In the genomic region with DNA sequence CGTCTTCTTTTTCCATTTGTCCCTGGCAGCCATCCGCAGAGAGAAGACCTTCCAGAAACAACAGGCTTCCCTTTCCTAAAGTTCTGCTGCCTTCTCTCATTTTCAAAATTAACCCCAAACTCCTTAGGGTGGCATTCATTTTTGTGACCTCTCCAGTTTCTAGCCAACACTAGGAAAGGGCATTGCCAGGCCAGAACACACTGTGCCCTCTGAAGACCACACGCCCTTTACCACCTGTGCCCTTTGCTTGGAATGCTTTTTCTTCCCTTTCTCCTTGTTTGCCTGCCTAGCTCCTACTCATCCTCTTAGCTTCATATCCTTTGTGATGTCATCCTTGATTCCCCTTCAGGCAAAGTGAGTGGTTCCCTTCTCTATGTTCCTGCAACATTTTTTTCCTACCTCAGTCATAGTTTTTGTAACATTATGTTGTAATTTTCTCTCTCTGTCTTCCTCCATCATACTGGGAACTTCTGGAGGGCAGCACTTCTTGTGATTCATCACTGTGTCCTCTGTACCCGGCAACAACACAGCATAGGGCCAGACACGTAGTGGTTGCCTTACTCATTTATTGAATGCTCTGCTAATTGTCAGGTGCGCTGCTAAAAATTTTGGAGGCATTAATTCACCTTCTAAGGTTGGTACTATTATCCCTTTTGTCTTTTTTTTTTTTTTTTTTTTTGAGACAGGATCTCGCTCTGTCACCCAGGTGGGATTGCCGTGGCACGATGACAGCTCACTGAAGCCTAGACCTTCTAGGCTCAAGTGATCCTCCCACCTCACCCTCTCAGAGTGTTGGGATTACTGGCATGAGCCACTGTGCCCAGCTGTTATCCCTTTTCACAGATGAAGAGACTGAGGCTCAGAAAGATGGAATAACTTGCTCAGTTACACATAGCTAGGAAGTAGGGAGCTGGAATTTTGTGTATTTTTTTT, we compare ENCODE assay signal across 6 cellular contexts. TPM values are rescaled to one million over a fixed set of nuclear protein-coding genes. Genes with fewer than 3 reads are reported as not detected.
A peak's percentile ranks its signal among the peaks of the same experiment; 100 is the strongest.
DNase-seq lines count a peak whose midpoint lies in the region; ATAC-seq and TF ChIP-seq lines count a peak whose summit lies in the region.

No MANE protein-coding gene starts in this region.

- no peaks in the 10 kb centered on the region for H4K20me1 ChIP-seq in mammary epithelial cell (ENCODE audit: insufficient read depth, low read length)

- ATAC-seq in GM19463 (IDR thresholded peaks at IDR 0.05; ENCODE audit: unreplicated experiment) (no peak), HG03139 (IDR thresholded peaks at IDR 0.05; ENCODE audit: unreplicated experiment) (no peak), GM21723 (IDR thresholded peaks at IDR 0.05; ENCODE audit: unreplicated experiment) (no peak)

- in situ Hi-C loops in mammary epithelial cell (cut with MboI; ENCODE audit: low sequenced_read_pairs in 2 of 2) = no loop called here

- TF ChIP-seq CTCF in mammary epithelial cell (conservative IDR thresholded peaks at IDR 0.05 in 1 of 2, IDR thresholded peaks at IDR 0.05 in 1 of 2; ENCODE audit: extremely low read depth in 1 of 2, insufficient read depth in 1 of 2, low read depth in 1 of 2, low read length in 2 of 2) = no peak
- TF ChIP-seq CTCF in neutrophil (IDR thresholded peaks at IDR 0.05) = no peak

- H3K36me3 ChIP-seq in HUES48 (ENCODE audit: control insufficient read depth, insufficient read depth, low read length) (peaks cover 36% of the 10 kb centered on the region), mammary epithelial cell (ENCODE audit: insufficient read depth, low read length) (peaks cover 11% of the 10 kb centered on the region), neutrophil (peaks cover 34% of the 10 kb centered on the region)

- H3K4me3 ChIP-seq in HUES48 (ENCODE audit: low read depth, low read length) (peak overlapping the region; percentile 93), mammary epithelial cell (replicated peaks in 1 of 3; ENCODE audit: insufficient read depth in 1 of 3, low read depth in 2 of 3, low read length in 3 of 3) (peak overlapping the region; percentile 50 to 80 (median 65)), neutrophil (ENCODE audit: low read depth in 1 of 2, low read length in 1 of 2) (peak overlapping the region; percentile 70 to 99)

- no peaks in the 10 kb centered on the region for H3K4me1 ChIP-seq in HUES48 (ENCODE audit: control insufficient read depth, insufficient read depth, low read length)
- H3K4me1 ChIP-seq in mammary epithelial cell (ENCODE audit: insufficient read depth, low read length) = peaks cover 14% of the 10 kb centered on the region
- peaks cover 43 to 50% of the 10 kb centered on the region in 2 experiments for H3K4me1 ChIP-seq in neutrophil (ENCODE audit: control insufficient read depth in 1 of 2, insufficient read depth in 1 of 2, low read depth in 1 of 2, low read length in 1 of 2)

- peaks cover 36% of the 10 kb centered on the region for H3K79me2 ChIP-seq in mammary epithelial cell (ENCODE audit: insufficient read depth, low read length)

- CTCF ChIA-PET in mammary epithelial cell (lab: Charles Lee; ENCODE audit: low non-redundant PET) = interaction anchor here (1.0 kb wide), 1 partner anchor 24 kb away, joined by 3 read pairs; no protein-coding TSS in a partner anchor

- TSS peak; percentile 50 for BruUV-seq in mammary epithelial cell (replicated peaks; lab: Mats Ljungman, UMichigan)

- H3K27me3 ChIP-seq in HUES48 (ENCODE audit: control insufficient read depth, insufficient read depth, low read length) (no peaks in the 10 kb centered on the region), mammary epithelial cell (ENCODE audit: insufficient read depth, low read length) (no peaks in the 10 kb centered on the region), neutrophil (no peaks in the 10 kb centered on the region)

- peak overlapping the region; percentile 46 for H2AFZ ChIP-seq in mammary epithelial cell (ENCODE audit: low read depth, low read length)

- no peaks in the 10 kb centered on the region for H3K9me3 ChIP-seq in HUES48 (ENCODE audit: control insufficient read depth, insufficient read depth, low read length)
- H3K9me3 ChIP-seq in mammary epithelial cell (replicated peaks; ENCODE audit: insufficient read depth, low read length) = no peaks in the 10 kb centered on the region
- no peaks in the 10 kb centered on the region for H3K9me3 ChIP-seq in neutrophil

- peak overlapping the region; percentile 87 for H3K4me2 ChIP-seq in mammary epithelial cell (ENCODE audit: insufficient read depth, low read depth, low read length)

- peak; percentile 97 for DNase-seq in mammary epithelial cell

- 27% methylated on average over 8 of the region's 9 CpGs for WGBS in mammary epithelial cell (ENCODE audit: low coverage, missing lambda C conversion rate)

- H3K9ac ChIP-seq in HUES48 (ENCODE audit: low read depth, low read length) = peak overlapping the region; percentile 70; the same call in 1 of the 2 replicates
- peak overlapping the region; percentile 99 for H3K9ac ChIP-seq in mammary epithelial cell (ENCODE audit: insufficient read depth, low read length)

- intact Hi-C loops in mammary epithelial cell (cut with micrococcal nuclease) = loop anchor here (1.0 to 5.0 kb wide), 5 partner anchors 13 to 324 kb away; partner anchors contain the start of genes FUS, VKORC1 and ZNF843

- dilution Hi-C loops in mammary epithelial cell (cut with HindIII; ENCODE audit: low sequenced_read_pairs) = loop anchor here (10.0 kb wide), 1 partner anchor 174 kb away; the partner anchor contains the start of gene ORAI3

- H3K27ac ChIP-seq in HUES48 (ENCODE audit: low read depth, low read length) = peak overlapping the region; percentile 66
- H3K27ac ChIP-seq in mammary epithelial cell (ENCODE audit: insufficient read depth, low read depth, low read length) = peak overlapping the region; percentile 100
- peak overlapping the region; percentile 99 for H3K27ac ChIP-seq in neutrophil

RNA-seq across cellular contexts. Expression of gene KAT8, which starts 1.0 kb away (rescaled TPM):
- 10 to 100 TPM; 22.7 to 34.0 TPM for total RNA-seq in mammary epithelial cell
- 23.1 TPM for polyA plus RNA-seq in mammary epithelial cell
- polyA minus RNA-seq in mammary epithelial cell = 17.5 TPM

RNA-seq across cellular contexts. Expression of gene BCKDK, which starts 10.3 kb away (rescaled TPM):
- total RNA-seq in mammary epithelial cell = 10 to 100 TPM; 26.3 to 47.8 TPM
- 52.1 TPM for polyA plus RNA-seq in mammary epithelial cell
- polyA minus RNA-seq in mammary epithelial cell = 48.5 TPM

RNA-seq across cellular contexts. Expression of gene PRSS8, which starts 17.0 kb away (rescaled TPM):
- total RNA-seq in mammary epithelial cell = 10 to 100 TPM; 43.7 to 69.4 TPM
- 66.3 TPM for polyA plus RNA-seq in mammary epithelial cell
- 52.7 TPM for polyA minus RNA-seq in mammary epithelial cell

RNA-seq across cellular contexts. Expression of gene VKORC1, which starts 23.9 kb away (rescaled TPM):
- total RNA-seq in mammary epithelial cell = 10 to 100 TPM; 45.7 to 65.0 TPM
- polyA plus RNA-seq in mammary epithelial cell = 210 TPM
- polyA minus RNA-seq in mammary epithelial cell = 62.7 TPM

RNA-seq across cellular contexts. Expression of gene PRSS53, which starts 29.7 kb away (rescaled TPM):
- 1 to 10 TPM; 1.7 to 2.6 TPM for total RNA-seq in mammary epithelial cell
- 1.6 TPM for polyA plus RNA-seq in mammary epithelial cell
- polyA minus RNA-seq in mammary epithelial cell = 2.1 TPM
